Comparison of ENCODE assay signal across 8 cellular contexts in the genomic region with DNA sequence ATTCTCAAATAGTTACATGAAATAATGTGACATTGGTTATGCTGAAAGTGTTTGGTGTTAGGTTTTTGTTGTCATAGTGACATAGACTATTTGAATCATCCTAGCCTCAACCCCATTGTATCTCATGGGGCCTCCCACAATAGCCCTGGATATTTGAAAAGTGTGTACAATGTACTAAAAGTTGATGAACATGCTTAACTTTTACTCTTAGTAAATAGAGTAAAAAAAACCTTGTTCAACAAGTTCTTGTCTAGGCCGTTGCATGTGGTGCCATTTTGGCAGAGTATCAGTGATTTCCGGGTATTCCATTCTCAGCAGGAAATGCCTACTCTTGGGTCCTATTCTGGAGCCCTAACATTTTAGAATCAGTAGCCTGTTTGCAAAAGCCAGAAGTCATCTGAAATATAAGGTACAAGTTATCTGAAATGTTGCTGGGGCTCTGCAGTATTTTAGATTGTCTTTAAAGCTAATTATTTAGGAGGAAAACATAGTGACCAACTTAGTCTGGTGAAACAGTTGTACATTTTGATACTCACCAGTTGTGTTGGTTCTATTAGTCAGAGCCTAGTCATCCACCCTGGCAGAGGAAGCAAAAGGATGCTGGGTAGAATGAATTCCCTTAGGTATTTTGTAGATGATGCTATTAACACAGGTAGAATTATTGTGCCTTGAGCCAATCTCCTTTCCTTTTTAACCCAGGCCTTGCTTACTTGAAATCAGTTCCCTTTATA.
DNase-seq lines count a peak whose midpoint lies in the region; ATAC-seq and TF ChIP-seq lines count a peak whose summit lies in the region.

No MANE protein-coding gene starts in this region.

- peak; percentile 46 for DNase-seq in activated CD4-positive, alpha-beta T cell treated with anti-CD3 and anti-CD28 coated beads, Interleukin-2, amount 10 ng/mL, durations not matched to agents 24 days and 14 days
- no peak for DNase-seq in activated CD4-positive, alpha-beta T cell treated with anti-CD3 and anti-CD28 coated beads for 1 hour
- DNase-seq in RWPE2 (ENCODE audit: low spot score): no peak
- peak; percentile 81 for DNase-seq in fibroblast of peridontal ligament (ENCODE audit: extremely low read depth)
- DNase-seq in stimulated activated naive CD8-positive, alpha-beta T cell treated with anti-CD3 and anti-CD28 coated beads, Interleukin-15, amount 100 ng/mL, for 72 hours: no peak
- DNase-seq in effector memory CD4-positive, alpha-beta T cell: no peak
- DNase-seq in NCI-H774 (lab: John Stamatoyannopoulos, UW): no peak

- peak overlapping the region; percentile 49 for H3K27ac Mint-ChIP-seq in activated CD4-positive, alpha-beta T cell treated with anti-CD3 and anti-CD28 coated beads, Interleukin-2, amount 10 ng/mL, durations not matched to agents 24 days and 14 days
- peak overlapping the region; percentile 77 to 85 for H3K27ac Mint-ChIP-seq in stimulated activated naive CD8-positive, alpha-beta T cell treated with anti-CD3 and anti-CD28 coated beads, Interleukin-15, amount 100 ng/mL, for 72 hours

- intact Hi-C loops in activated CD4-positive, alpha-beta T cell treated with anti-CD3 and anti-CD28 coated beads, Interleukin-2, amount 10 ng/mL, durations not matched to agents 24 days and 14 days (cut with micrococcal nuclease): loop anchor here (1.0 kb wide), 2 partner anchors 12 to 27 kb away; no protein-coding TSS in a partner anchor

- no peaks in the 10 kb centered on the region for H3K27me3 ChIP-seq in RWPE2 (ENCODE audit: insufficient read depth, poor library complexity, severe bottlenecking)
- H3K27me3 ChIP-seq in effector memory CD4-positive, alpha-beta T cell (replicated peaks; ENCODE audit: control insufficient read depth, insufficient read depth, low read length, poor library complexity, severe bottlenecking): no peaks in the 10 kb centered on the region

- no peak overlapping the region for H3K4me3 Mint-ChIP-seq in activated CD4-positive, alpha-beta T cell treated with anti-CD3 and anti-CD28 coated beads, Interleukin-2, amount 10 ng/mL, durations not matched to agents 24 days and 14 days
- peak overlapping the region in 1 of 2 donors; percentile 39 for H3K4me3 Mint-ChIP-seq in stimulated activated naive CD8-positive, alpha-beta T cell treated with anti-CD3 and anti-CD28 coated beads, Interleukin-15, amount 100 ng/mL, for 72 hours

- H3K27ac ChIP-seq in RWPE2 (ENCODE audit: poor library complexity, severe bottlenecking): peak overlapping the region; percentile 99
- H3K27ac ChIP-seq in effector memory CD4-positive, alpha-beta T cell (ENCODE audit: insufficient read depth, low read length, poor library complexity, severe bottlenecking): no peak overlapping the region

- no peaks in the 10 kb centered on the region for H3K9me3 ChIP-seq in RWPE2 (ENCODE audit: severe bottlenecking)
- no peaks in the 10 kb centered on the region for H3K9me3 ChIP-seq in effector memory CD4-positive, alpha-beta T cell (ENCODE audit: control insufficient read depth, low read length)

- H3K36me3 ChIP-seq in RWPE2 (ENCODE audit: low read depth): peaks cover 86% of the 10 kb centered on the region
- H3K36me3 ChIP-seq in effector memory CD4-positive, alpha-beta T cell (ENCODE audit: control insufficient read depth, insufficient read depth, low read length): peaks cover 57% of the 10 kb centered on the region

- no peak overlapping the region for H3K4me3 ChIP-seq in RWPE2 (ENCODE audit: severe bottlenecking)
- no peak overlapping the region for H3K4me3 ChIP-seq in effector memory CD4-positive, alpha-beta T cell (ENCODE audit: insufficient read depth, low read depth, low read length, poor library complexity, severe bottlenecking)

- H3K4me1 ChIP-seq in RWPE2 (ENCODE audit: insufficient read depth, poor library complexity, severe bottlenecking): peaks cover 41% of the 10 kb centered on the region
- peaks cover 3% of the 10 kb centered on the region for H3K4me1 ChIP-seq in effector memory CD4-positive, alpha-beta T cell (ENCODE audit: control insufficient read depth, insufficient read depth, low read length, poor library complexity, severe bottlenecking)

- H3K9me3 Mint-ChIP-seq in activated CD4-positive, alpha-beta T cell treated with anti-CD3 and anti-CD28 coated beads, Interleukin-2, amount 10 ng/mL, durations not matched to agents 24 days and 14 days: peaks cover 5% of the 10 kb centered on the region
- H3K9me3 Mint-ChIP-seq in stimulated activated naive CD8-positive, alpha-beta T cell treated with anti-CD3 and anti-CD28 coated beads, Interleukin-15, amount 100 ng/mL, for 72 hours: peaks cover 0 to 4% of the 10 kb centered on the region in 2 donors

- no peaks in the 10 kb centered on the region for H3K27me3 Mint-ChIP-seq in activated CD4-positive, alpha-beta T cell treated with anti-CD3 and anti-CD28 coated beads, Interleukin-2, amount 10 ng/mL, durations not matched to agents 24 days and 14 days
- H3K27me3 Mint-ChIP-seq in stimulated activated naive CD8-positive, alpha-beta T cell treated with anti-CD3 and anti-CD28 coated beads, Interleukin-15, amount 100 ng/mL, for 72 hours: no peaks in the 10 kb centered on the region

- ATAC-seq in RWPE2 (ENCODE audit: low read depth): peak; percentile 81
- ATAC-seq in stimulated activated naive CD8-positive, alpha-beta T cell treated with anti-CD3 and anti-CD28 coated beads, Interleukin-15, amount 100 ng/mL, for 72 hours: peak; percentile 87
- ATAC-seq in GM21825 (IDR thresholded peaks at IDR 0.05; ENCODE audit: unreplicated experiment): no peak

- TF ChIP-seq CTCF in RWPE2 (IDR thresholded peaks at IDR 0.05; ENCODE audit: poor library complexity, severe bottlenecking): no peak

- peaks cover 19% of the 10 kb centered on the region for H3K4me1 Mint-ChIP-seq in activated CD4-positive, alpha-beta T cell treated with anti-CD3 and anti-CD28 coated beads, Interleukin-2, amount 10 ng/mL, durations not matched to agents 24 days and 14 days
- H3K4me1 Mint-ChIP-seq in stimulated activated naive CD8-positive, alpha-beta T cell treated with anti-CD3 and anti-CD28 coated beads, Interleukin-15, amount 100 ng/mL, for 72 hours: peaks cover 42% of the 10 kb centered on the region

- H3K36me3 Mint-ChIP-seq in activated CD4-positive, alpha-beta T cell treated with anti-CD3 and anti-CD28 coated beads, Interleukin-2, amount 10 ng/mL, durations not matched to agents 24 days and 14 days (ENCODE audit: low read depth): peaks cover 62% of the 10 kb centered on the region

Comparison
In these comparisons a context has a peak if more than half of its experiments do, and no peak if none do; other contexts are left out.
1. DNase-seq: peak in activated CD4-positive, alpha-beta T cell treated with anti-CD3 and anti-CD28 coated beads, Interleukin-2, amount 10 ng/mL, durations not matched to agents 24 days and 14 days (single experiment) and fibroblast of peridontal ligament (single experiment); none in activated CD4-positive, alpha-beta T cell treated with anti-CD3 and anti-CD28 coated beads for 1 hour (single experiment), RWPE2 (single experiment), stimulated activated naive CD8-positive, alpha-beta T cell treated with anti-CD3 and anti-CD28 coated beads, Interleukin-15, amount 100 ng/mL, for 72 hours (0 of 2), effector memory CD4-positive, alpha-beta T cell (0 of 3) and NCI-H774 (single experiment).